Comparison of ENCODE assay signal across 1 cellular context in genomic region chr1:150629115-150629928, GRCh38.
TF ChIP-seq lines count a peak whose summit lies in the region.

A gene with protein sequence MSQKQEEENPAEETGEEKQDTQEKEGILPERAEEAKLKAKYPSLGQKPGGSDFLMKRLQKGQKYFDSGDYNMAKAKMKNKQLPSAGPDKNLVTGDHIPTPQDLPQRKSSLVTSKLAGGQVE (minus strand): TSS chr1:150629612. CDS start chr1:150629470, 142 bp downstream.

TF ChIP-seq in HepG2, 621 proteins besides CTCF, POLR2A, EP300 and RAD21 (continued from another document):
- TF ChIP-seq ARID4A (CRISPR knock-in tag; IDR thresholded peaks at IDR 0.05; ENCODE audit: borderline replicate concordance) = peak; percentile 84
- TF ChIP-seq, protein P1, sequence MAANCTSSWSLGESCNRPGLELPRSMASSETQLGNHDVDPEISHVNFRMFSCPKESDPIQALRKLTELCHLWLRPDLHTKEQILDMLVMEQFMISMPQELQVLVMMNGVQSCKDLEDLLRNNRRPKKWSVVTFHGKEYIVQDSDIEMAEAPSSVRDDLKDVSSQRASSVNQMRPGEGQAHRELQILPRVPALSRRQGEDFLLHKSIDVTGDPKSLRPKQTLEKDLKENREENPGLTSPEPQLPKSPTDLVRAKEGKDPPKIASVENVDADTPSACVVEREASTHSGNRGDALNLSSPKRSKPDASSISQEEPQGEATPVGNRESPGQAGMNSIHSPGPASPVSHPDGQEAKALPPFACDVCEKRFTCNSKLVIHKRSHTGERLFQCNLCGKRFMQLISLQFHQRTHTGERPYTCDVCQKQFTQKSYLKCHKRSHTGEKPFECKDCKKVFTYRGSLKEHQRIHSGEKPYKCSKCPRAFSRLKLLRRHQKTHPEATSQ (CRISPR knock-in tag; IDR thresholded peaks at IDR 0.05; ENCODE audit: borderline replicate concordance) = no peak
- TF ChIP-seq ZNF33A (CRISPR knock-in tag; IDR thresholded peaks at IDR 0.05; ENCODE audit: borderline replicate concordance) = no peak
- TF ChIP-seq ZNF709 (CRISPR knock-in tag; IDR thresholded peaks at IDR 0.05) = no peak; the same call in 1 of the 2 replicates
- TF ChIP-seq SOX5 (CRISPR knock-in tag; IDR thresholded peaks at IDR 0.05; ENCODE audit: borderline replicate concordance) = peak; percentile 22; the same call in 1 of the 2 replicates
- TF ChIP-seq TAF1 (CRISPR knock-in tag; IDR thresholded peaks at IDR 0.05) = peak; percentile 87
- no peak; the same call in 1 of the 2 replicates for TF ChIP-seq ZNF552 (CRISPR knock-in tag; IDR thresholded peaks at IDR 0.05; ENCODE audit: borderline replicate concordance)
- no peak for TF ChIP-seq HOXD1 (CRISPR knock-in tag; IDR thresholded peaks at IDR 0.05)
- TF ChIP-seq ZFP36L2 (CRISPR knock-in tag; IDR thresholded peaks at IDR 0.05) = no peak
- no peak for TF ChIP-seq RFX3 (CRISPR knock-in tag; IDR thresholded peaks at IDR 0.05)
- TF ChIP-seq TRIM24 (CRISPR knock-in tag; IDR thresholded peaks at IDR 0.05) = no peak
- TF ChIP-seq, protein P2, sequence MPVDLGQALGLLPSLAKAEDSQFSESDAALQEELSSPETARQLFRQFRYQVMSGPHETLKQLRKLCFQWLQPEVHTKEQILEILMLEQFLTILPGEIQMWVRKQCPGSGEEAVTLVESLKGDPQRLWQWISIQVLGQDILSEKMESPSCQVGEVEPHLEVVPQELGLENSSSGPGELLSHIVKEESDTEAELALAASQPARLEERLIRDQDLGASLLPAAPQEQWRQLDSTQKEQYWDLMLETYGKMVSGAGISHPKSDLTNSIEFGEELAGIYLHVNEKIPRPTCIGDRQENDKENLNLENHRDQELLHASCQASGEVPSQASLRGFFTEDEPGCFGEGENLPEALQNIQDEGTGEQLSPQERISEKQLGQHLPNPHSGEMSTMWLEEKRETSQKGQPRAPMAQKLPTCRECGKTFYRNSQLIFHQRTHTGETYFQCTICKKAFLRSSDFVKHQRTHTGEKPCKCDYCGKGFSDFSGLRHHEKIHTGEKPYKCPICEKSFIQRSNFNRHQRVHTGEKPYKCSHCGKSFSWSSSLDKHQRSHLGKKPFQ (CRISPR knock-in tag; IDR thresholded peaks at IDR 0.05; ENCODE audit: insufficient replicate concordance) = peak; percentile 7
- TF ChIP-seq ZNF749 (CRISPR knock-in tag; IDR thresholded peaks at IDR 0.05; ENCODE audit: borderline replicate concordance) = peak; percentile 58; the same call in 1 of the 2 replicates
- peak; percentile 96 for TF ChIP-seq CREM (IDR thresholded peaks at IDR 0.05)
- TF ChIP-seq CREM (CRISPR knock-in tag; IDR thresholded peaks at IDR 0.05) = 0 out of 2 replicates have a peak, but pooled peaks have one; percentile 45
TF ChIP-seq in HepG2: peak in this region for 184.
